Comparison of ENCODE assay signal across 11 cellular contexts in genomic region chr16:56192644-56192960, GRCh38. TPM values are rescaled to one million over a fixed set of nuclear protein-coding genes. Genes with fewer than 3 reads are reported as not detected.
DNase-seq lines count a peak whose midpoint lies in the region; ATAC-seq, FAIRE-seq and TF ChIP-seq lines count a peak whose summit lies in the region.
"Had no signal": no experiment of that assay in that cellular context is flagged by ENCODE, and none has a peak within 500 bp of the region (broad histone marks: within the 10 kb centered on the region; RNA-seq: fewer than 3 reads in every experiment).

No MANE protein-coding gene starts in this region.

- peak overlapping the region; percentile 25 for H3K27ac ChIP-seq in WERI-Rb-1
- no peak overlapping the region for H3K27ac ChIP-seq in iPS-18a (ENCODE audit: low read length)
- peak overlapping the region; percentile 87 for H3K27ac ChIP-seq in temporal lobe (ENCODE audit: low read depth, low read length)
- H3K27ac ChIP-seq: BLaER1 treated with 17β-estradiol and CSF1 and Interleukin-3, amounts not matched to agents 10 nM and 100 nM had no signal

- H3K4me3 ChIP-seq in WERI-Rb-1 (ENCODE audit: low read depth, low read length) (peak overlapping the region; percentile 97), iPS-18a (ENCODE audit: low read length) (peak overlapping the region; percentile 74)

- no peaks in the 10 kb centered on the region for H3K9me3 Mint-ChIP-seq in activated CD8-positive, alpha-beta memory T cell treated with anti-CD3 and anti-CD28 coated beads, Interleukin-2, amount 10 ng/mL, durations not matched to agents 7 days and 5 days (ENCODE audit: low read depth)

- H3K36me3 ChIP-seq in WERI-Rb-1 (peaks cover 2% of the 10 kb centered on the region), iPS-18a (ENCODE audit: control insufficient read depth, low read depth, low read length) (no peaks in the 10 kb centered on the region)
- H3K36me3 ChIP-seq: BLaER1 treated with 17β-estradiol and CSF1 and Interleukin-3, amounts not matched to agents 10 nM and 100 nM had no signal

- no peaks in the 10 kb centered on the region for H3K9me3 ChIP-seq in WERI-Rb-1 (ENCODE audit: severe bottlenecking)
- H3K9me3 ChIP-seq in iPS-18a (ENCODE audit: control insufficient read depth, low read depth, low read length) = no peaks in the 10 kb centered on the region
- H3K9me3 ChIP-seq: BLaER1 treated with 17β-estradiol and CSF1 and Interleukin-3, amounts not matched to agents 10 nM and 100 nM had no signal

- H3K36me3 Mint-ChIP-seq in activated CD8-positive, alpha-beta memory T cell treated with anti-CD3 and anti-CD28 coated beads, Interleukin-2, amount 10 ng/mL, durations not matched to agents 7 days and 5 days = peaks cover 2% of the 10 kb centered on the region

- H3K27ac Mint-ChIP-seq in activated CD8-positive, alpha-beta memory T cell treated with anti-CD3 and anti-CD28 coated beads, Interleukin-2, amount 10 ng/mL, durations not matched to agents 7 days and 5 days = no peak overlapping the region

- no peak for TF ChIP-seq POLR2A in GM12891 (IDR thresholded peaks at IDR 0.05; ENCODE audit: low read depth, low read length)

- peaks cover 87% of the 10 kb centered on the region for H3K27me3 Mint-ChIP-seq in activated CD8-positive, alpha-beta memory T cell treated with anti-CD3 and anti-CD28 coated beads, Interleukin-2, amount 10 ng/mL, durations not matched to agents 7 days and 5 days

- no peaks in the 10 kb centered on the region for H3K27me3 ChIP-seq in WERI-Rb-1 (ENCODE audit: insufficient read depth, low read depth, severe bottlenecking)
- peaks cover 50% of the 10 kb centered on the region for H3K27me3 ChIP-seq in iPS-18a (ENCODE audit: control insufficient read depth, insufficient read depth, low read length)

- no peak overlapping the region for H3K9ac ChIP-seq in iPS-18a (ENCODE audit: low read length)
- H3K9ac ChIP-seq: BLaER1 treated with 17β-estradiol and CSF1 and Interleukin-3, amounts not matched to agents 10 nM and 100 nM had no signal

- FAIRE-seq in GM12891 (lab: Jason Lieb, UNC) = no peak

- TF ChIP-seq CTCF in WERI-Rb-1 (IDR thresholded peaks at IDR 0.05; ENCODE audit: low read depth, low read length) = no peak

- ATAC-seq in activated CD8-positive, alpha-beta memory T cell treated with anti-CD3 and anti-CD28 coated beads, Interleukin-2, amount 10 ng/mL, durations not matched to agents 7 days and 5 days = no peak
- no peak for ATAC-seq in HG03139 (IDR thresholded peaks at IDR 0.05; ENCODE audit: unreplicated experiment)

- H3K4me1 ChIP-seq in iPS-18a (ENCODE audit: control insufficient read depth, low read depth, low read length) = peaks cover 40% of the 10 kb centered on the region

- CTCF ChIA-PET in activated CD8-positive, alpha-beta memory T cell treated with anti-CD3 and anti-CD28 coated beads, Interleukin-2, amount 10 ng/mL, durations not matched to agents 7 days and 5 days (lab: Charles Lee) = interaction anchor here (1.4 kb wide), 1 partner anchor 164 kb away, joined by 5 read pairs; no protein-coding TSS in a partner anchor

- peaks cover 23% of the 10 kb centered on the region for H3K4me1 Mint-ChIP-seq in activated CD8-positive, alpha-beta memory T cell treated with anti-CD3 and anti-CD28 coated beads, Interleukin-2, amount 10 ng/mL, durations not matched to agents 7 days and 5 days

- no peak for DNase-seq in activated CD8-positive, alpha-beta memory T cell treated with anti-CD3 and anti-CD28 coated beads, Interleukin-2, amount 10 ng/mL, durations not matched to agents 7 days and 5 days
- no peak for DNase-seq in activated CD8-positive, alpha-beta memory T cell treated with anti-CD3 and anti-CD28 coated beads for 24 hours
- DNase-seq in WERI-Rb-1 = no peak
- no peak for DNase-seq in activated CD8-positive, alpha-beta memory T cell treated with anti-CD3 and anti-CD28 coated beads, Interleukin-2, amount 50 U/mL, for 48 hours
- DNase-seq in GM12891 (ENCODE audit: insufficient read length, low spot score) = no peak
- DNase-seq: islet precursor cell, NCI-H446 had no signal

- H3K4me3 Mint-ChIP-seq in activated CD8-positive, alpha-beta memory T cell treated with anti-CD3 and anti-CD28 coated beads, Interleukin-2, amount 10 ng/mL, durations not matched to agents 7 days and 5 days = peak overlapping the region; percentile 33

TF ChIP-seq in GM12891, 5 proteins besides CTCF, POLR2A, EP300 and RAD21:
- no peak for TF ChIP-seq POLR2AphosphoS5 (IDR thresholded peaks at IDR 0.05; ENCODE audit: low read depth, low read length)
- no peak for TF ChIP-seq POU2F2 (IDR thresholded peaks at IDR 0.05; ENCODE audit: low read depth, low read length)
- TF ChIP-seq TAF1 (IDR thresholded peaks at IDR 0.05; ENCODE audit: low read depth, low read length) = no peak
- TF ChIP-seq PAX5 (IDR thresholded peaks at IDR 0.05; ENCODE audit: insufficient read depth, low read length, severe bottlenecking) = no peak
- no peak for TF ChIP-seq SPI1 (IDR thresholded peaks at IDR 0.05; ENCODE audit: low read depth, low read length)
TF ChIP-seq in GM12891: peak in this region for 0.

RNA-seq across cellular contexts. Expression of gene GNAO1, which starts 1.3 kb away (rescaled TPM):
- 1 to 10 TPM; 1.5 to 4.3 TPM for total RNA-seq in activated CD8-positive, alpha-beta memory T cell treated with anti-CD3 and anti-CD28 coated beads, Interleukin-2, amount 10 ng/mL, durations not matched to agents 7 days and 5 days
- total RNA-seq in temporal lobe = 66.6 TPM
- 0.04 TPM for polyA plus RNA-seq in GM12891 (2012; ENCODE audit: low read depth, missing spikeins)

Comparison
In these comparisons a context has a peak if more than half of its experiments do, and no peak if none do; other contexts are left out.
1. RNA of gene GNAO1, which starts 1.3 kb away (total RNA-seq): 66.6 TPM in temporal lobe (single experiment); 1.5 to 4.3 TPM in activated CD8-positive, alpha-beta memory T cell treated with anti-CD3 and anti-CD28 coated beads, Interleukin-2, amount 10 ng/mL, durations not matched to agents 7 days and 5 days; every median in the first group is over 10 times any median in the second.